17 cellular contexts compared by ENCODE assay signal in the genomic region with DNA sequence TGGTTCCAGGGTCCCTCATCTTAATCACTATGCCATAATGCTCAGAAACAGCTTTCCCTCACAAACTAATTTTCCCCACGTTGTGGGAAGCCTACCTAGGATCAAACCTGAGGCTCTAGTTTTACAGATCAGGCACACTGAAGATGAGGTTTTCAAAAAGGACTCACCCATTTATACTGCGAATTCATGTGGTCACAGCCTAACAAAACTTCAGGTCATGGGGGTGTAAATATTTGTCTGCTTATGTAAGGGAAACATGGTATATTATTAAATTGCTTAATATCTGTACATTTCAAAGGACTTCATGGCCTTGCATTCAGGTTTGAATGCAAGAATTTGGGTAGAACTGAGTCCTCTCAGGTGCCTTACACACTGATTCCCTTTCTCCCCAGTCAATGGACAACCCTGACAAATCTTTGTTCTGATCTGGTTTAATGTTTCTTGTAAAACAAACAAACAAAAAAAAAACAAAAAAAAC. TPM values are rescaled to one million over a fixed set of nuclear protein-coding genes. Genes with fewer than 3 reads are reported as not detected.
DNase-seq lines count a peak whose midpoint lies in the region; ATAC-seq, FAIRE-seq and TF ChIP-seq lines count a peak whose summit lies in the region.
"Had no signal": no experiment of that assay in that cellular context is flagged by ENCODE, and none has a peak within 500 bp of the region (broad histone marks: within the 10 kb centered on the region; RNA-seq: fewer than 3 reads in every experiment).

No MANE protein-coding gene starts in this region.

- H3K36me3 ChIP-seq in HEK293 (ENCODE audit: control insufficient read depth in 2 of 2, insufficient read depth in 1 of 2, low read length in 2 of 2) (peaks cover 9 to 43% of the 10 kb centered on the region in 2 experiments), K562 (ENCODE audit: control insufficient read depth, insufficient read depth, low read length) (peaks cover 42% of the 10 kb centered on the region), SJCRH30 (peaks cover 45% of the 10 kb centered on the region)

- CTCF ChIA-PET in A549 (lab: Yijun Ruan, JAX), result interaction anchor here (0.7 kb wide), 1 partner anchor 11 kb away, joined by 3 read pairs; no protein-coding TSS in a partner anchor
- CTCF ChIA-PET in HEK293 (lab: Yijun Ruan, JAX), result interaction anchor here (0.5 to 0.6 kb wide), 2 partner anchors 184 to 824 kb away, joined by 3 read pairs; no protein-coding TSS in a partner anchor
- CTCF ChIA-PET in K562 (lab: Yijun Ruan, JAX; ENCODE audit: low intra/inter-chr PET ratio), result no interaction called here

- in situ Hi-C loops in K562 (cut with MboI), result no loop called here

- peaks cover 6% of the 10 kb centered on the region; the same call in 1 of the 2 replicates for H4K20me1 ChIP-seq in K562 (replicated peaks; ENCODE audit: control insufficient read depth, insufficient read depth, low read length)

- no peak overlapping the region for H3K4me3 ChIP-seq in A549
- H3K4me3 ChIP-seq in HEK293 (ENCODE audit: low read depth, low read length), result no peak overlapping the region
- no peak overlapping the region for H3K4me3 ChIP-seq in K562
- H3K4me3 ChIP-seq in SJCRH30, result no peak overlapping the region
- H3K4me3 ChIP-seq: left ventricle myocardium inferior had no signal

- no peaks in the 10 kb centered on the region for H3K9me1 ChIP-seq in K562 (ENCODE audit: control insufficient read depth, insufficient read depth, low read length)

- POLR2A ChIA-PET in A549 (lab: Yijun Ruan, JAX) (interaction anchor here (0.7 kb wide), 1 partner anchor 13 kb away, joined by 4 read pairs; no protein-coding TSS in a partner anchor), HEK293 (lab: Yijun Ruan, JAX) (no interaction called here), K562 (lab: Yijun Ruan, JAX) (no interaction called here)

- no peak overlapping the region for H3K9ac ChIP-seq in K562 (ENCODE audit: insufficient read depth in 1 of 2, low read depth in 2 of 2, low read length in 2 of 2)

- H2AFZ ChIP-seq in K562 (ENCODE audit: low read depth, low read length), result no peak overlapping the region

- H3K27me3 ChIP-seq in K562 (ENCODE audit: control insufficient read depth in 2 of 2, insufficient read depth in 2 of 2, low read length in 2 of 2), result no peaks in the 10 kb centered on the region
- no peaks in the 10 kb centered on the region for H3K27me3 ChIP-seq in SJCRH30

- H3K27ac ChIP-seq in A549 (peak overlapping the region; percentile 49 to 71; a peak in 5 of 6 replicates), HEK293 (ENCODE audit: extremely low read depth, low read depth, low read length) (no peak overlapping the region), K562 (ENCODE audit: extremely low read depth, low read depth, low read length) (no peak overlapping the region), SJCRH30 (no peak overlapping the region)

- peak; percentile 15 to 36; a peak in 3 of 6 replicates for ATAC-seq in A549
- ATAC-seq in K562, result peak; percentile 28; the same call in 2 of the 3 replicates
- ATAC-seq in left colon, result peak; percentile 13

- H3K4me2 ChIP-seq in A549 (peak overlapping the region; percentile 90), K562 (ENCODE audit: insufficient read depth, low read length) (no peak overlapping the region)

- no TSS peak for BruUV-seq in K562 (replicated peaks; lab: Mats Ljungman, UMichigan)

- TF ChIP-seq EP300 in A549 (IDR thresholded peaks at IDR 0.05) (no peak), K562 (IDR thresholded peaks at IDR 0.05; ENCODE audit: low read length) (no peak)

- FAIRE-seq in A549 (lab: Jason Lieb, UNC) (no peak), K562 (lab: Jason Lieb, UNC) (no peak)
- FAIRE-seq: HTR-8/SVneo had no signal

- no peaks in the 10 kb centered on the region for H3K9me3 ChIP-seq in A549
- no peaks in the 10 kb centered on the region for H3K9me3 ChIP-seq in HEK293 (ENCODE audit: control insufficient read depth, insufficient read depth, low read depth, low read length)
- no peaks in the 10 kb centered on the region for H3K9me3 ChIP-seq in K562 (replicated peaks; ENCODE audit: control insufficient read depth, insufficient read depth, low read depth, low read length)
- H3K9me3 ChIP-seq in SJCRH30 (replicated peaks), result no peaks in the 10 kb centered on the region
- H3K9me3 ChIP-seq: Caco-2, left ventricle myocardium inferior had no signal

- no peak for TF ChIP-seq RAD21 in A549 (conservative IDR thresholded peaks at IDR 0.05 in 1 of 2, IDR thresholded peaks at IDR 0.05 in 1 of 2)
- no peak for TF ChIP-seq RAD21 in K562 (CRISPR knock-in tag; conservative IDR thresholded peaks at IDR 0.05 in 1 of 2, IDR thresholded peaks at IDR 0.05 in 1 of 2)

- intact Hi-C loops in K562 (cut with micrococcal nuclease) (no loop called here), left colon (cut with DNase I, micrococcal nuclease) (no loop called here)

- H3K79me2 ChIP-seq in K562 (ENCODE audit: control insufficient read depth, insufficient read depth, low read length), result peaks cover 8% of the 10 kb centered on the region; the same call in 1 of the 3 replicates

- DNase-seq in A549 (ENCODE audit: low read depth in 1 of 2, low spot score in 1 of 2) (peak in 1 of 2 experiments; percentile 63), K562 (ENCODE audit: extremely low read depth in 1 of 4, low spot score in 3 of 4) (no peak), left colon (no peak), SJCRH30 (no peak), SIG-M5 treated with dmso at 0.1 percent for 504 hours (lab: John Stamatoyannopoulos, UW; ENCODE audit: unreplicated experiment) (no peak), GDM1 (lab: John Stamatoyannopoulos, UW) (no peak), NCI-H2196 treated with DMSO at 0.1 percent for 48 hours (lab: John Stamatoyannopoulos, UW; ENCODE audit: unreplicated experiment) (no peak)
- DNase-seq: activated CD4-positive, CD25-positive, alpha-beta regulatory T cell treated with anti-CD3 and anti-CD28 coated beads, Interleukin-2, amount 50 U/mL, for 72 hours; activated CD8-positive, alpha-beta memory T cell treated with anti-CD3 and anti-CD28 coated beads, Interleukin-2, amount 50 U/mL, for 48 hours; activated naive CD4-positive, alpha-beta T cell; Caco-2; left ventricle myocardium inferior; NCI-H2081 treated with DMSO at 0.1 percent for 48 hours; NCI-H774; stimulated activated naive CD4-positive, alpha-beta T cell treated with Interleukin-2 at 50 U/mL for 16 hours had no signal

- H3K4me1 ChIP-seq in A549 (peaks cover 72% of the 10 kb centered on the region), HEK293 (ENCODE audit: control insufficient read depth, insufficient read depth, low read length) (0 out of 2 replicates have a peak, but pooled peaks cover 2% of the 10 kb centered on the region), K562 (replicated peaks in 1 of 2; ENCODE audit: control insufficient read depth in 2 of 2, insufficient read depth in 2 of 2, low read length in 2 of 2) (no peaks in the 10 kb centered on the region), SJCRH30 (no peaks in the 10 kb centered on the region)
- H3K4me1 ChIP-seq: Caco-2 had no signal

- TF ChIP-seq CTCF in A549 (IDR thresholded peaks at IDR 0.05) (no peak), HEK293 (tag by site-specific recombination; IDR thresholded peaks at IDR 0.05) (no peak), K562 (IDR thresholded peaks at IDR 0.05 in 2 of 3, conservative IDR thresholded peaks at IDR 0.05 in 1 of 3; ENCODE audit: insufficient read depth in 2 of 3, low read depth in 1 of 3, low read length in 3 of 3) (no peak)

- TF ChIP-seq POLR2A in A549 (IDR thresholded peaks at IDR 0.05; ENCODE audit: low read length) (no peak), K562 (conservative IDR thresholded peaks at IDR 0.05) (no peak; the same call in 1 of the 2 replicates)

- WGBS in A549 (ENCODE audit: missing lambda C conversion rate), result 9% methylated on average over 2 of the region's 2 CpGs
- 27% methylated on average over 2 of the region's 2 CpGs for WGBS in K562 (ENCODE audit: insufficient coverage, low coverage, missing lambda C conversion rate)

TF ChIP-seq in A549, 52 proteins besides CTCF, POLR2A, EP300 and RAD21 (continues in another document):
- TF ChIP-seq MAFK (IDR thresholded peaks at IDR 0.05; ENCODE audit: partially characterized antibody) (no peak), BHLHE40 (IDR thresholded peaks at IDR 0.05; ENCODE audit: low read depth, low read length) (no peak)

TF ChIP-seq in HEK293, 187 proteins besides CTCF, POLR2A, EP300 and RAD21 (continues in another document):
- TF ChIP-seq GFI1B (tag by site-specific recombination; IDR thresholded peaks at IDR 0.05) (no peak), ZBTB7A (tag by site-specific recombination; IDR thresholded peaks at IDR 0.05; ENCODE audit: low read depth) (no peak), ZNF239 (tag by site-specific recombination; IDR thresholded peaks at IDR 0.05) (no peak)

TF ChIP-seq in K562, 482 proteins besides CTCF, POLR2A, EP300 and RAD21 (continues in another document):
- TF ChIP-seq HNRNPK (IDR thresholded peaks at IDR 0.05; ENCODE audit: low read depth, low read length, poor library complexity, severe bottlenecking), result no peak
- TF ChIP-seq ZNF212 (CRISPR knock-in tag; IDR thresholded peaks at IDR 0.05), result no peak
- no peak for TF ChIP-seq MXI1 (IDR thresholded peaks at IDR 0.05; ENCODE audit: low read depth, low read length)

RNA-seq across cellular contexts. Expression of a gene that starts 12.1 kb away (rescaled TPM):
- polyA plus RNA-seq in A549 (2011; rRNA removed), result 234 and 315 TPM in 2 replicates
- 94.0 and 129 TPM in 2 replicates for polyA plus RNA-seq in A549 (2012; cell fraction: cytosol; rRNA removed)
- 92.3 and 99.3 TPM in 2 replicates for polyA plus RNA-seq in A549 (2012; cell fraction: nucleus; rRNA removed)
- polyA plus RNA-seq in A549 (2017; fragmentation: RNase III; extraction: RNeasy Plus Mini Kit Qiagen cat#74134 plus additional on column Dnase treatment), result 126 to 136 TPM (median 135 TPM) in 3 replicates
- polyA minus RNA-seq in A549 (2011; rRNA and poly(A)+ RNA removed), result 74.6 and 81.9 TPM in 2 replicates
- 34.0 and 87.9 TPM in 2 replicates for total RNA-seq in K562 (2011; cell fraction: chromatin; rRNA removed; ENCODE audit: low replicate concordance)
- total RNA-seq in K562 (2011; cell fraction: nucleolus; rRNA removed), result 26.0 and 36.6 TPM in 2 replicates
- total RNA-seq in K562 (2011; cell fraction: nucleoplasm; rRNA removed), result 43.2 and 46.4 TPM in 2 replicates
- 35.0 and 35.6 TPM in 2 replicates for total RNA-seq in K562 (2014; rRNA removed)
- 33.3 and 42.4 TPM in 2 replicates for total RNA-seq in K562 (2014; rRNA removed; fragmentation: Illumina TruSeq; extraction: Trizol)
- total RNA-seq in K562 (2015; rRNA removed; fragmentation: Illumina TruSeq; extraction: Trizol), result 32.9 and 35.7 TPM in 2 replicates
- 46.5 and 48.2 TPM in 2 replicates for total RNA-seq in K562 (2021)
- 34.3 and 34.5 TPM in 2 replicates for polyA plus RNA-seq in K562 (2011; rRNA removed)
- 12.3 and 14.3 TPM in 2 replicates for polyA plus RNA-seq in K562 (2011; cell fraction: cytosol; rRNA removed)
- 66.4 and 68.7 TPM in 2 replicates for polyA plus RNA-seq in K562 (2011; cell fraction: nucleus; rRNA removed)
- 38.1 and 38.8 TPM in 2 replicates for polyA plus RNA-seq in K562 (2012)
- polyA plus RNA-seq in K562 (2014; fragmentation: Illumina TruSeq; extraction: Trizol), result 64.2 and 65.0 TPM in 2 replicates
- 10 to 100 TPM; 12.7 TPM for polyA plus RNA-seq in K562 (2014; fragmentation: Nextera tagmentation; extraction: Ambion mirVana)
- polyA plus RNA-seq in K562 (2014; rRNA removed), result 31.9 and 32.8 TPM in 2 replicates
- 29.2 and 36.7 TPM in 2 replicates for polyA minus RNA-seq in K562 (2011; rRNA and poly(A)+ RNA removed)
- polyA minus RNA-seq in K562 (2011; cell fraction: cytosol; rRNA and poly(A)+ RNA removed), result 16.2 and 18.7 TPM in 2 replicates
- 43.9 and 75.8 TPM in 2 replicates for polyA minus RNA-seq in K562 (2011; cell fraction: nucleus; rRNA and poly(A)+ RNA removed)
- 100 to 1,000 TPM; 105 to 161 TPM for total RNA-seq in left colon
- total RNA-seq in SJCRH30 (2014; rRNA removed; shearing (Covaris generic)), result 149 and 151 TPM in 2 replicates

Comparison
In these comparisons a context has a peak if more than half of its experiments do, and no peak if none do; other contexts are left out.
1. H3K27ac ChIP-seq: peak in A549 (2 of 2); none in HEK293 (single experiment), K562 (single experiment) and SJCRH30 (single experiment).
2. Peak in every context shown above with its lines, with median percentiles within 50 percentile points of each other: ATAC-seq.